ENCODE assay signal across 1 cellular context in the genomic region with DNA sequence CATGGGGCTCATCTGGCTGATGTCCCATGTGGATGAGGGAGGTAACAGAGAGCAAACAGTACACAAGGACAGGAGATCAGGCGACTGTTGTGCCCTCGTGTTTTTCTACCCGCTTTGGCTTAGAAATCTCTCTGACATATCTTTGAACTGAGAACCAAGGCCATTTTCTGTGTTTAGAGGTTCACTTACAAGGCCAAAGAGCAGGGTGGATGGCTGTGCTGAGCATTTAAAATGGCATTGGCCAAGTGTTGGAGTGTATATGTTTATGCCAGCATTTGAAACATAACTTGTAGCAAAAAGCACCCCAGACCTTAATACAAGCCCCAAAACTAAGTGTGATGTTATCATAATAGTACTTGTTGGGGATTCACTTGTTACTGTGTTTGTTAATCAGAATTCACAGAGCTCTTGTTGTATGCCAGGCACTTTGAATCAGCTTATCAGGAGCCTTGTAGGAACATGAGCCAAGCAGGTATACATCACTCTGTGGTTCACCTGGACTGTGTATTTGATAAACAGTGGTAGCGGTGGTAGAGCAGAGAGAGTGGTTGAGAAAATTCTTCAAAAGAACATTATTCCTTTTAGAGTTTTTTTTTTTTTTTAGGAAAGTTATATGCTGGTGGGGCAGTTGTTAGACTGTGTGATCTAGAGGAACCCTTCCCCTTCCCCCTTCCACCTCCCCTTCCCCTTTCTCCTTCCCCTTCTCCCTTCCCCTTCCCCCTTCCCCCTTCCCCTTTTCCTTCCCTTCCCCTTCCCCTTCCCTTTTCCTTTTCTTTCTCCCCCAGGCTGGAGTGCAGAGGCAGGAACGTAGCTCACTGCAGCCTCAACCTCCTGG.
TF ChIP-seq lines count a peak whose summit lies in the region.

No MANE protein-coding gene starts in this region.

TF ChIP-seq in HepG2, 621 proteins besides CTCF, POLR2A, EP300 and RAD21 (continued from another document and continues in another):
- TF ChIP-seq ARNT (IDR thresholded peaks at IDR 0.05) (no peak), ZNF24 (IDR thresholded peaks at IDR 0.05) (no peak), SKI (IDR thresholded peaks at IDR 0.05; ENCODE audit: partially characterized antibody) (peak; percentile 81), HDAC6 (IDR thresholded peaks at IDR 0.05; ENCODE audit: low read depth, low read length) (no peak), DPF2 (CRISPR knock-in tag; IDR thresholded peaks at IDR 0.05; ENCODE audit: borderline replicate concordance, low read depth) (peak; percentile 95), PRPF4 (IDR thresholded peaks at IDR 0.05; ENCODE audit: low read depth, low read length, poor library complexity, severe bottlenecking) (no peak), ZNF776 (CRISPR knock-in tag; IDR thresholded peaks at IDR 0.05) (no peak), ZNF878 (CRISPR knock-in tag; IDR thresholded peaks at IDR 0.05) (peak; percentile 67; the same call in 1 of the 2 replicates), ZNF264 (CRISPR knock-in tag; IDR thresholded peaks at IDR 0.05) (peak; percentile 96), ZMAT3 (CRISPR knock-in tag; conservative IDR thresholded peaks at IDR 0.05) (no peak; the same call in 1 of the 2 replicates), GFI1 (CRISPR knock-in tag; IDR thresholded peaks at IDR 0.05; ENCODE audit: borderline replicate concordance) (peak; percentile 82; the same call in 1 of the 2 replicates), ZNF496 (CRISPR knock-in tag; IDR thresholded peaks at IDR 0.05; ENCODE audit: insufficient replicate concordance) (no peak), HDAC1 (CRISPR knock-in tag; IDR thresholded peaks at IDR 0.05) (peak; percentile 83), ZFP1 (CRISPR knock-in tag; IDR thresholded peaks at IDR 0.05) (peak; percentile 93), ZNF572 (CRISPR knock-in tag; IDR thresholded peaks at IDR 0.05) (no peak)
- TF ChIP-seq, protein P1, sequence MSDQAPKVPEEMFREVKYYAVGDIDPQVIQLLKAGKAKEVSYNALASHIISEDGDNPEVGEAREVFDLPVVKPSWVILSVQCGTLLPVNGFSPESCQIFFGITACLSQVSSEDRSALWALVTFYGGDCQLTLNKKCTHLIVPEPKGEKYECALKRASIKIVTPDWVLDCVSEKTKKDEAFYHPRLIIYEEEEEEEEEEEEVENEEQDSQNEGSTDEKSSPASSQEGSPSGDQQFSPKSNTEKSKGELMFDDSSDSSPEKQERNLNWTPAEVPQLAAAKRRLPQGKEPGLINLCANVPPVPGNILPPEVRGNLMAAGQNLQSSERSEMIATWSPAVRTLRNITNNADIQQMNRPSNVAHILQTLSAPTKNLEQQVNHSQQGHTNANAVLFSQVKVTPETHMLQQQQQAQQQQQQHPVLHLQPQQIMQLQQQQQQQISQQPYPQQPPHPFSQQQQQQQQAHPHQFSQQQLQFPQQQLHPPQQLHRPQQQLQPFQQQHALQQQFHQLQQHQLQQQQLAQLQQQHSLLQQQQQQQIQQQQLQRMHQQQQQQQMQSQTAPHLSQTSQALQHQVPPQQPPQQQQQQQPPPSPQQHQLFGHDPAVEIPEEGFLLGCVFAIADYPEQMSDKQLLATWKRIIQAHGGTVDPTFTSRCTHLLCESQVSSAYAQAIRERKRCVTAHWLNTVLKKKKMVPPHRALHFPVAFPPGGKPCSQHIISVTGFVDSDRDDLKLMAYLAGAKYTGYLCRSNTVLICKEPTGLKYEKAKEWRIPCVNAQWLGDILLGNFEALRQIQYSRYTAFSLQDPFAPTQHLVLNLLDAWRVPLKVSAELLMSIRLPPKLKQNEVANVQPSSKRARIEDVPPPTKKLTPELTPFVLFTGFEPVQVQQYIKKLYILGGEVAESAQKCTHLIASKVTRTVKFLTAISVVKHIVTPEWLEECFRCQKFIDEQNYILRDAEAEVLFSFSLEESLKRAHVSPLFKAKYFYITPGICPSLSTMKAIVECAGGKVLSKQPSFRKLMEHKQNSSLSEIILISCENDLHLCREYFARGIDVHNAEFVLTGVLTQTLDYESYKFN (CRISPR knock-in tag; conservative IDR thresholded peaks at IDR 0.05): peak; percentile 99
- TF ChIP-seq, protein P2, sequence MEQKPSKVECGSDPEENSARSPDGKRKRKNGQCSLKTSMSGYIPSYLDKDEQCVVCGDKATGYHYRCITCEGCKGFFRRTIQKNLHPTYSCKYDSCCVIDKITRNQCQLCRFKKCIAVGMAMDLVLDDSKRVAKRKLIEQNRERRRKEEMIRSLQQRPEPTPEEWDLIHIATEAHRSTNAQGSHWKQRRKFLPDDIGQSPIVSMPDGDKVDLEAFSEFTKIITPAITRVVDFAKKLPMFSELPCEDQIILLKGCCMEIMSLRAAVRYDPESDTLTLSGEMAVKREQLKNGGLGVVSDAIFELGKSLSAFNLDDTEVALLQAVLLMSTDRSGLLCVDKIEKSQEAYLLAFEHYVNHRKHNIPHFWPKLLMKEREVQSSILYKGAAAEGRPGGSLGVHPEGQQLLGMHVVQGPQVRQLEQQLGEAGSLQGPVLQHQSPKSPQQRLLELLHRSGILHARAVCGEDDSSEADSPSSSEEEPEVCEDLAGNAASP (CRISPR knock-in tag; IDR thresholded peaks at IDR 0.05; ENCODE audit: borderline replicate concordance): peak; percentile 83
- TF ChIP-seq, protein P3, sequence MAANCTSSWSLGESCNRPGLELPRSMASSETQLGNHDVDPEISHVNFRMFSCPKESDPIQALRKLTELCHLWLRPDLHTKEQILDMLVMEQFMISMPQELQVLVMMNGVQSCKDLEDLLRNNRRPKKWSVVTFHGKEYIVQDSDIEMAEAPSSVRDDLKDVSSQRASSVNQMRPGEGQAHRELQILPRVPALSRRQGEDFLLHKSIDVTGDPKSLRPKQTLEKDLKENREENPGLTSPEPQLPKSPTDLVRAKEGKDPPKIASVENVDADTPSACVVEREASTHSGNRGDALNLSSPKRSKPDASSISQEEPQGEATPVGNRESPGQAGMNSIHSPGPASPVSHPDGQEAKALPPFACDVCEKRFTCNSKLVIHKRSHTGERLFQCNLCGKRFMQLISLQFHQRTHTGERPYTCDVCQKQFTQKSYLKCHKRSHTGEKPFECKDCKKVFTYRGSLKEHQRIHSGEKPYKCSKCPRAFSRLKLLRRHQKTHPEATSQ (CRISPR knock-in tag; IDR thresholded peaks at IDR 0.05; ENCODE audit: borderline replicate concordance): peak; percentile 62; the same call in 1 of the 2 replicates
- TF ChIP-seq, protein P4, sequence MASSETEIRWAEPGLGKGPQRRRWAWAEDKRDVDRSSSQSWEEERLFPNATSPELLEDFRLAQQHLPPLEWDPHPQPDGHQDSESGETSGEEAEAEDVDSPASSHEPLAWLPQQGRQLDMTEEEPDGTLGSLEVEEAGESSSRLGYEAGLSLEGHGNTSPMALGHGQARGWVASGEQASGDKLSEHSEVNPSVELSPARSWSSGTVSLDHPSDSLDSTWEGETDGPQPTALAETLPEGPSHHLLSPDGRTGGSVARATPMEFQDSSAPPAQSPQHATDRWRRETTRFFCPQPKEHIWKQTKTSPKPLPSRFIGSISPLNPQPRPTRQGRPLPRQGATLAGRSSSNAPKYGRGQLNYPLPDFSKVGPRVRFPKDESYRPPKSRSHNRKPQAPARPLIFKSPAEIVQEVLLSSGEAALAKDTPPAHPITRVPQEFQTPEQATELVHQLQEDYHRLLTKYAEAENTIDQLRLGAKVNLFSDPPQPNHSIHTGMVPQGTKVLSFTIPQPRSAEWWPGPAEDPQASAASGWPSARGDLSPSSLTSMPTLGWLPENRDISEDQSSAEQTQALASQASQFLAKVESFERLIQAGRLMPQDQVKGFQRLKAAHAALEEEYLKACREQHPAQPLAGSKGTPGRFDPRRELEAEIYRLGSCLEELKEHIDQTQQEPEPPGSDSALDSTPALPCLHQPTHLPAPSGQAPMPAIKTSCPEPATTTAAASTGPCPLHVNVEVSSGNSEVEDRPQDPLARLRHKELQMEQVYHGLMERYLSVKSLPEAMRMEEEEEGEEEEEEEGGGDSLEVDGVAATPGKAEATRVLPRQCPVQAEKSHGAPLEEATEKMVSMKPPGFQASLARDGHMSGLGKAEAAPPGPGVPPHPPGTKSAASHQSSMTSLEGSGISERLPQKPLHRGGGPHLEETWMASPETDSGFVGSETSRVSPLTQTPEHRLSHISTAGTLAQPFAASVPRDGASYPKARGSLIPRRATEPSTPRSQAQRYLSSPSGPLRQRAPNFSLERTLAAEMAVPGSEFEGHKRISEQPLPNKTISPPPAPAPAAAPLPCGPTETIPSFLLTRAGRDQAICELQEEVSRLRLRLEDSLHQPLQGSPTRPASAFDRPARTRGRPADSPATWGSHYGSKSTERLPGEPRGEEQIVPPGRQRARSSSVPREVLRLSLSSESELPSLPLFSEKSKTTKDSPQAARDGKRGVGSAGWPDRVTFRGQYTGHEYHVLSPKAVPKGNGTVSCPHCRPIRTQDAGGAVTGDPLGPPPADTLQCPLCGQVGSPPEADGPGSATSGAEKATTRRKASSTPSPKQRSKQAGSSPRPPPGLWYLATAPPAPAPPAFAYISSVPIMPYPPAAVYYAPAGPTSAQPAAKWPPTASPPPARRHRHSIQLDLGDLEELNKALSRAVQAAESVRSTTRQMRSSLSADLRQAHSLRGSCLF (CRISPR knock-in tag; IDR thresholded peaks at IDR 0.05; ENCODE audit: borderline replicate concordance): no peak; the same call in 1 of the 2 replicates
- TF ChIP-seq, protein P5, sequence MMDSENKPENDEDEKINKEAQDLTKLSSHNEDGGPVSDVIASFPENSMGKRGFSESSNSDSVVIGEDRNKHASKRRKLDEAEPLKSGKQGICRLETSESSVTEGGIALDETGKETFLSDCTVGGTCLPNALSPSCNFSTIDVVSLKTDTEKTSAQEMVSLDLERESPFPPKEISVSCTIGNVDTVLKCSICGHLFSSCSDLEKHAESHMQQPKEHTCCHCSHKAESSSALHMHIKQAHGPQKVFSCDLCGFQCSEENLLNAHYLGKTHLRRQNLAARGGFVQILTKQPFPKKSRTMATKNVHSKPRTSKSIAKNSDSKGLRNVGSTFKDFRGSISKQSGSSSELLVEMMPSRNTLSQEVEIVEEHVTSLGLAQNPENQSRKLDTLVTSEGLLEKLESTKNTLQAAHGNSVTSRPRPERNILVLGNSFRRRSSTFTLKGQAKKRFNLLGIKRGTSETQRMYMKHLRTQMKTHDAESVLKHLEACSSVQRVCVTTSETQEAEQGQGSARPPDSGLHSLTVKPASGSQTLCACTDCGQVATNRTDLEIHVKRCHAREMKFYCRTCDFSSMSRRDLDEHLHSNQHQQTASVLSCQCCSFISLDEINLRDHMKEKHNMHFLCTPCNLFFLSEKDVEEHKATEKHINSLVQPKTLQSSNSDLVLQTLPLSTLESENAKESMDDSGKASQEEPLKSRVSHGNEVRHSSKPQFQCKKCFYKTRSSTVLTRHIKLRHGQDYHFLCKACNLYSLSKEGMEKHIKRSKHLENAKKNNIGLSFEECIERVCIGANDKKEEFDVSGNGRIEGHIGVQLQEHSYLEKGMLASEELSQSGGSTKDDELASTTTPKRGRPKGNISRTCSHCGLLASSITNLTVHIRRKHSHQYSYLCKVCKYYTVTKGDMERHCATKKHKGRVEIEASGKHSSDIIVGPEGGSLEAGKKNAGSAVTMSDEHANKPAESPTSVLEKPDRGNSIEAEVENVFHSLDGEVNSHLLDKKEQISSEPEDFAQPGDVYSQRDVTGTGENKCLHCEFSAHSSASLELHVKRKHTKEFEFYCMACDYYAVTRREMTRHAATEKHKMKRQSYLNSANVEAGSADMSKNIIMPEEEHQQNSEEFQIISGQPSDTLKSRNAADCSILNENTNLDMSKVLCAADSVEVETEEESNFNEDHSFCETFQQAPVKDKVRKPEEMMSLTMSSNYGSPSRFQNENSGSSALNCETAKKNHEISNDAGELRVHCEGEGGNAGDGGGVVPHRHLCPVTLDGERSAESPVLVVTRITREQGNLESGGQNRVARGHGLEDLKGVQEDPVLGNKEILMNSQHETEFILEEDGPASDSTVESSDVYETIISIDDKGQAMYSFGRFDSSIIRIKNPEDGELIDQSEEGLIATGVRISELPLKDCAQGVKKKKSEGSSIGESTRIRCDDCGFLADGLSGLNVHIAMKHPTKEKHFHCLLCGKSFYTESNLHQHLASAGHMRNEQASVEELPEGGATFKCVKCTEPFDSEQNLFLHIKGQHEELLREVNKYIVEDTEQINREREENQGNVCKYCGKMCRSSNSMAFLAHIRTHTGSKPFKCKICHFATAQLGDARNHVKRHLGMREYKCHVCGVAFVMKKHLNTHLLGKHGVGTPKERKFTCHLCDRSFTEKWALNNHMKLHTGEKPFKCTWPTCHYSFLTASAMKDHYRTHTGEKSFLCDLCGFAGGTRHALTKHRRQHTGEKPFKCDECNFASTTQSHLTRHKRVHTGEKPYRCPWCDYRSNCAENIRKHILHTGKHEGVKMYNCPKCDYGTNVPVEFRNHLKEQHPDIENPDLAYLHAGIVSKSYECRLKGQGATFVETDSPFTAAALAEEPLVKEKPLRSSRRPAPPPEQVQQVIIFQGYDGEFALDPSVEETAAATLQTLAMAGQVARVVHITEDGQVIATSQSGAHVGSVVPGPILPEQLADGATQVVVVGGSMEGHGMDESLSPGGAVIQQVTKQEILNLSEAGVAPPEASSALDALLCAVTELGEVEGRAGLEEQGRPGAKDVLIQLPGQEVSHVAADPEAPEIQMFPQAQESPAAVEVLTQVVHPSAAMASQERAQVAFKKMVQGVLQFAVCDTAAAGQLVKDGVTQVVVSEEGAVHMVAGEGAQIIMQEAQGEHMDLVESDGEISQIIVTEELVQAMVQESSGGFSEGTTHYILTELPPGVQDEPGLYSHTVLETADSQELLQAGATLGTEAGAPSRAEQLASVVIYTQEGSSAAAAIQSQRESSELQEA (CRISPR knock-in tag; IDR thresholded peaks at IDR 0.05; ENCODE audit: not compliant biosample characterization): no peak
- TF ChIP-seq, protein P6, sequence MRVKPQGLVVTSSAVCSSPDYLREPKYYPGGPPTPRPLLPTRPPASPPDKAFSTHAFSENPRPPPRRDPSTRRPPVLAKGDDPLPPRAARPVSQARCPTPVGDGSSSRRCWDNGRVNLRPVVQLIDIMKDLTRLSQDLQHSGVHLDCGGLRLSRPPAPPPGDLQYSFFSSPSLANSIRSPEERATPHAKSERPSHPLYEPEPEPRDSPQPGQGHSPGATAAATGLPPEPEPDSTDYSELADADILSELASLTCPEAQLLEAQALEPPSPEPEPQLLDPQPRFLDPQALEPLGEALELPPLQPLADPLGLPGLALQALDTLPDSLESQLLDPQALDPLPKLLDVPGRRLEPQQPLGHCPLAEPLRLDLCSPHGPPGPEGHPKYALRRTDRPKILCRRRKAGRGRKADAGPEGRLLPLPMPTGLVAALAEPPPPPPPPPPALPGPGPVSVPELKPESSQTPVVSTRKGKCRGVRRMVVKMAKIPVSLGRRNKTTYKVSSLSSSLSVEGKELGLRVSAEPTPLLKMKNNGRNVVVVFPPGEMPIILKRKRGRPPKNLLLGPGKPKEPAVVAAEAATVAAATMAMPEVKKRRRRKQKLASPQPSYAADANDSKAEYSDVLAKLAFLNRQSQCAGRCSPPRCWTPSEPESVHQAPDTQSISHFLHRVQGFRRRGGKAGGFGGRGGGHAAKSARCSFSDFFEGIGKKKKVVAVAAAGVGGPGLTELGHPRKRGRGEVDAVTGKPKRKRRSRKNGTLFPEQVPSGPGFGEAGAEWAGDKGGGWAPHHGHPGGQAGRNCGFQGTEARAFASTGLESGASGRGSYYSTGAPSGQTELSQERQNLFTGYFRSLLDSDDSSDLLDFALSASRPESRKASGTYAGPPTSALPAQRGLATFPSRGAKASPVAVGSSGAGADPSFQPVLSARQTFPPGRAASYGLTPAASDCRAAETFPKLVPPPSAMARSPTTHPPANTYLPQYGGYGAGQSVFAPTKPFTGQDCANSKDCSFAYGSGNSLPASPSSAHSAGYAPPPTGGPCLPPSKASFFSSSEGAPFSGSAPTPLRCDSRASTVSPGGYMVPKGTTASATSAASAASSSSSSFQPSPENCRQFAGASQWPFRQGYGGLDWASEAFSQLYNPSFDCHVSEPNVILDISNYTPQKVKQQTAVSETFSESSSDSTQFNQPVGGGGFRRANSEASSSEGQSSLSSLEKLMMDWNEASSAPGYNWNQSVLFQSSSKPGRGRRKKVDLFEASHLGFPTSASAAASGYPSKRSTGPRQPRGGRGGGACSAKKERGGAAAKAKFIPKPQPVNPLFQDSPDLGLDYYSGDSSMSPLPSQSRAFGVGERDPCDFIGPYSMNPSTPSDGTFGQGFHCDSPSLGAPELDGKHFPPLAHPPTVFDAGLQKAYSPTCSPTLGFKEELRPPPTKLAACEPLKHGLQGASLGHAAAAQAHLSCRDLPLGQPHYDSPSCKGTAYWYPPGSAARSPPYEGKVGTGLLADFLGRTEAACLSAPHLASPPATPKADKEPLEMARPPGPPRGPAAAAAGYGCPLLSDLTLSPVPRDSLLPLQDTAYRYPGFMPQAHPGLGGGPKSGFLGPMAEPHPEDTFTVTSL (CRISPR knock-in tag; IDR thresholded peaks at IDR 0.05; ENCODE audit: borderline replicate concordance): peak; percentile 99
